Comparison of ENCODE assay signal across 21 cellular contexts in the genomic region with DNA sequence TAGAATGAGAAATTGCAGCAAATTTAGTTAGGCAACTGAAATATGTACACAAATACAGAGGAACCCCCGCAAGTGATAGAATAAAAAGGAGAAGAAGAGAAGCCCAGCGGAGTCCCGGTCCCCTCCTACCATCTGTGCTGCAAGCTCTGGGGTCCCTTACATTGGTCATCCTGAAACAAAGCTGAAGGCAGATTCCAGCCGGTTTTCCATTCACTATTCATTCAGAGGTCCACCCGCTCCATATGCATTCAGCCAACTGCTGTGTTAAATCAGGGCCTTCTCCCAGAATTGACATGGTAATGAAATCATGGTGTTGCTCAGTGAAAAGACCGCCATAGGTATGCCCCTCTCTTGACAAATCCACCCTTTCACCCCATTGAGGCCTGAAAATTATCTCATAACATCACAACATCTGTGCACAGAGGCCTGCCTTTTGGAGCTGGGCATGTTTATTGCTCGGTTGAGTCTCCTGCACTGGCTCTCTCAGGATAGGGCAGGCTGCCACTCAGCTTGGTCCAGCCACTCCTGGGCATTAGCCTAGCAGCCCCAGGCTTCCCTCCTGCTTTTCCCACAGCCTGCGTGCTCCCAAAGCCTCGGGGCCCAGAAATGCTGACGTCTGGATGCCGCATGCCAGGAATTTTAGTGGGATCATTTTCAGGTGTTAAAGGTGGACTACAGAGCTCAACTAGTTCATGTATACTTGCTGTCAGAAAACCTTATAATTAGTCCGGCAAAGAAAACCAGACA. TPM values are rescaled to one million over a fixed set of nuclear protein-coding genes. Genes with fewer than 3 reads are reported as not detected.
A peak's percentile ranks its signal among the peaks of the same experiment; 100 is the strongest.
DNase-seq lines count a peak whose midpoint lies in the region; ATAC-seq and TF ChIP-seq lines count a peak whose summit lies in the region.
"Had no signal": no experiment of that assay in that cellular context is flagged by ENCODE, and none has a peak within 500 bp of the region (broad histone marks: within the 10 kb centered on the region; RNA-seq: fewer than 3 reads in every experiment).

No MANE protein-coding gene starts in this region.

- H3K4me1 ChIP-seq in iPS-20b (ENCODE audit: insufficient read depth, low read length) (peaks cover 33% of the 10 kb centered on the region), neuronal stem cell (ENCODE audit: control insufficient read depth in 2 of 2, insufficient read depth in 1 of 2, low read depth in 1 of 2, low read length in 2 of 2) (peaks cover 30 to 34% of the 10 kb centered on the region in 2 donors)
- H3K4me1 ChIP-seq: testis had no signal

- no peak overlapping the region for H3K4ac ChIP-seq in neuronal stem cell (ENCODE audit: low read length)

- H2AK5ac ChIP-seq in neuronal stem cell (ENCODE audit: low read depth, low read length), result peak overlapping the region; percentile 50

- no peaks in the 10 kb centered on the region for H3K79me1 ChIP-seq in neuronal stem cell (ENCODE audit: low read depth, low read length)

- H3K9ac ChIP-seq in iPS-20b (ENCODE audit: low read depth, low read length) (peak overlapping the region; percentile 27; the same call in 1 of the 2 replicates), neuronal stem cell (ENCODE audit: low read depth, low read length, poor library complexity) (no peak overlapping the region)

- H2BK15ac ChIP-seq in neuronal stem cell (ENCODE audit: low read length), result no peak overlapping the region

- H3K36me3 ChIP-seq in iPS-20b (ENCODE audit: insufficient read depth, low read depth, low read length), result no peaks in the 10 kb centered on the region
- no peaks in the 10 kb centered on the region for H3K36me3 ChIP-seq in neuronal stem cell (replicated peaks in 1 of 2; ENCODE audit: control insufficient read depth in 2 of 2, insufficient read depth in 2 of 2, low read length in 2 of 2)
- H3K36me3 ChIP-seq: neutrophil had no signal

- WGBS in neuronal stem cell (ENCODE audit: extremely low coverage in 2 of 2, insufficient read length in 2 of 2, insufficient replicate concordance in 1 of 2), 2 donors, result no CpG with 5 or more reads among the region's 12 CpGs

- H3K27me3 ChIP-seq in iPS-20b (ENCODE audit: insufficient read depth, low read length) (peaks cover 22% of the 10 kb centered on the region), neuronal stem cell (ENCODE audit: control insufficient read depth in 3 of 3, insufficient read depth in 3 of 3, low read depth in 1 of 3, low read length in 3 of 3) (no peaks in the 10 kb centered on the region)
- H3K27me3 ChIP-seq: hepatocyte, neutrophil, testis had no signal

- H2BK120ac ChIP-seq in neuronal stem cell (ENCODE audit: low read depth, low read length), result peak overlapping the region; percentile 41

- H3K18ac ChIP-seq in neuronal stem cell (ENCODE audit: low read length), result peak overlapping the region; percentile 87

- no peak overlapping the region for H3K14ac ChIP-seq in neuronal stem cell (ENCODE audit: low read length)

- no peak overlapping the region for H4K91ac ChIP-seq in neuronal stem cell (ENCODE audit: low read depth, low read length, poor library complexity)

- peak overlapping the region; percentile 62 for H2AFZ ChIP-seq in neuronal stem cell (ENCODE audit: low read length)

- DNase-seq in ELF-1 (ENCODE audit: low read depth, low spot score) (peak; percentile 53), neuronal stem cell (ENCODE audit: low spot score) (peak; percentile 26), Kasumi-1 (lab: John Stamatoyannopoulos, UW) (no peak), glomerular visceral epithelial cell (ENCODE audit: extremely low spot score) (no peak)
- DNase-seq: activated CD8-positive, alpha-beta memory T cell treated with anti-CD3 and anti-CD28 coated beads, Interleukin-2, amount 50 U/mL, for 4 hours; foreskin fibroblast; NCI-H1092; NCI-H187 treated with DMSO at 0.1 percent for 48 hours; NCI-H748 treated with DMSO at 0.1 percent for 48 hours; stimulated activated CD4-positive, alpha-beta T cell treated with anti-CD3 and anti-CD28 coated beads, Interleukin-12 subunit alpha, Interleukin-12 subunit beta, amount 100 ng/mL, for 4 hours; stimulated activated CD4-positive, alpha-beta T cell treated with anti-CD3 and anti-CD28 coated beads, Interleukin-4, amount 100 ng/mL, for 4 hours; stimulated activated naive CD4-positive, alpha-beta T cell treated with Interleukin-2 at 50 U/mL for 16 hours; T1000; testis had no signal

- H4K8ac ChIP-seq in neuronal stem cell (ENCODE audit: low read depth, low read length), result no peak overlapping the region

- ATAC-seq in SK-N-SH treated with all-trans-retinoic acid at 6 μM for 48 hours (peak; percentile 53; the same call in 1 of the 3 replicates), HG02623 (IDR thresholded peaks at IDR 0.05; ENCODE audit: unreplicated experiment) (no peak), HG02642 (IDR thresholded peaks at IDR 0.05; ENCODE audit: poor library complexity, unreplicated experiment) (no peak)

- H3K9me3 ChIP-seq in iPS-20b (ENCODE audit: insufficient read depth, low read depth, low read length) (no peaks in the 10 kb centered on the region), neuronal stem cell (replicated peaks in 1 of 2; ENCODE audit: control insufficient read depth in 2 of 2, insufficient read depth in 1 of 2, low read depth in 1 of 2, low read length in 2 of 2) (peaks cover 4 to 6% of the 10 kb centered on the region in 2 donors)
- H3K9me3 ChIP-seq: neutrophil, testis had no signal

- H3K4me3 ChIP-seq in iPS-20b (ENCODE audit: low read length), result peak overlapping the region; percentile 38; the same call in 1 of the 2 replicates
- no peak overlapping the region for H3K4me3 ChIP-seq in neuronal stem cell (ENCODE audit: low read length in 2 of 2)
- H3K4me3 ChIP-seq: hepatocyte, testis had no signal

- no peak overlapping the region for H2BK5ac ChIP-seq in neuronal stem cell (ENCODE audit: low read length)

- H3K27ac ChIP-seq in iPS-20b (ENCODE audit: low read length), result peak overlapping the region; percentile 49
- peak overlapping the region; percentile 75 for H3K27ac ChIP-seq in neuronal stem cell (replicated peaks; ENCODE audit: low read length)
- H3K27ac ChIP-seq: hepatocyte, neutrophil, RWPE1, testis had no signal

- H2BK12ac ChIP-seq in neuronal stem cell (ENCODE audit: low read length), result peak overlapping the region; percentile 41

- no peak overlapping the region for H3K23ac ChIP-seq in neuronal stem cell (ENCODE audit: low read depth, low read length, poor library complexity)

- no peak overlapping the region for H3K4me2 ChIP-seq in neuronal stem cell (ENCODE audit: insufficient read depth, low read length, poor library complexity, severe bottlenecking)
- H3K4me2 ChIP-seq: hepatocyte had no signal

TF ChIP-seq in SK-N-SH treated with all-trans-retinoic acid at 6 μM for 48 hours, 23 proteins besides CTCF, POLR2A, EP300 and RAD21 (continues in another document):
- TF ChIP-seq, protein P1, sequence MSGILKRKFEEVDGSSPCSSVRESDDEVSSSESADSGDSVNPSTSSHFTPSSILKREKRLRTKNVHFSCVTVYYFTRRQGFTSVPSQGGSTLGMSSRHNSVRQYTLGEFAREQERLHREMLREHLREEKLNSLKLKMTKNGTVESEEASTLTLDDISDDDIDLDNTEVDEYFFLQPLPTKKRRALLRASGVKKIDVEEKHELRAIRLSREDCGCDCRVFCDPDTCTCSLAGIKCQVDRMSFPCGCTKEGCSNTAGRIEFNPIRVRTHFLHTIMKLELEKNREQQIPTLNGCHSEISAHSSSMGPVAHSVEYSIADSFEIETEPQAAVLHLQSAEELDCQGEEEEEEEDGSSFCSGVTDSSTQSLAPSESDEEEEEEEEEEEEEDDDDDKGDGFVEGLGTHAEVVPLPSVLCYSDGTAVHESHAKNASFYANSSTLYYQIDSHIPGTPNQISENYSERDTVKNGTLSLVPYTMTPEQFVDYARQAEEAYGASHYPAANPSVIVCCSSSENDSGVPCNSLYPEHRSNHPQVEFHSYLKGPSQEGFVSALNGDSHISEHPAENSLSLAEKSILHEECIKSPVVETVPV (CRISPR knock-in tag; IDR thresholded peaks at IDR 0.05), result no peak
- TF ChIP-seq CSDC2 (CRISPR knock-in tag; IDR thresholded peaks at IDR 0.05) (no peak), ZNF565 (CRISPR knock-in tag; conservative IDR thresholded peaks at IDR 0.05; ENCODE audit: low read depth) (no peak), ZFP30 (CRISPR knock-in tag; IDR thresholded peaks at IDR 0.05) (no peak), RARB (CRISPR knock-in tag; IDR thresholded peaks at IDR 0.05) (no peak), BACH2 (CRISPR knock-in tag; IDR thresholded peaks at IDR 0.05; ENCODE audit: borderline replicate concordance) (no peak)
- TF ChIP-seq, protein P2, sequence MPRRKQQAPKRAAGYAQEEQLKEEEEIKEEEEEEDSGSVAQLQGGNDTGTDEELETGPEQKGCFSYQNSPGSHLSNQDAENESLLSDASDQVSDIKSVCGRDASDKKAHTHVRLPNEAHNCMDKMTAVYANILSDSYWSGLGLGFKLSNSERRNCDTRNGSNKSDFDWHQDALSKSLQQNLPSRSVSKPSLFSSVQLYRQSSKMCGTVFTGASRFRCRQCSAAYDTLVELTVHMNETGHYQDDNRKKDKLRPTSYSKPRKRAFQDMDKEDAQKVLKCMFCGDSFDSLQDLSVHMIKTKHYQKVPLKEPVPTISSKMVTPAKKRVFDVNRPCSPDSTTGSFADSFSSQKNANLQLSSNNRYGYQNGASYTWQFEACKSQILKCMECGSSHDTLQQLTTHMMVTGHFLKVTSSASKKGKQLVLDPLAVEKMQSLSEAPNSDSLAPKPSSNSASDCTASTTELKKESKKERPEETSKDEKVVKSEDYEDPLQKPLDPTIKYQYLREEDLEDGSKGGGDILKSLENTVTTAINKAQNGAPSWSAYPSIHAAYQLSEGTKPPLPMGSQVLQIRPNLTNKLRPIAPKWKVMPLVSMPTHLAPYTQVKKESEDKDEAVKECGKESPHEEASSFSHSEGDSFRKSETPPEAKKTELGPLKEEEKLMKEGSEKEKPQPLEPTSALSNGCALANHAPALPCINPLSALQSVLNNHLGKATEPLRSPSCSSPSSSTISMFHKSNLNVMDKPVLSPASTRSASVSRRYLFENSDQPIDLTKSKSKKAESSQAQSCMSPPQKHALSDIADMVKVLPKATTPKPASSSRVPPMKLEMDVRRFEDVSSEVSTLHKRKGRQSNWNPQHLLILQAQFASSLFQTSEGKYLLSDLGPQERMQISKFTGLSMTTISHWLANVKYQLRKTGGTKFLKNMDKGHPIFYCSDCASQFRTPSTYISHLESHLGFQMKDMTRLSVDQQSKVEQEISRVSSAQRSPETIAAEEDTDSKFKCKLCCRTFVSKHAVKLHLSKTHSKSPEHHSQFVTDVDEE (CRISPR knock-in tag; IDR thresholded peaks at IDR 0.05), result no peak

RNA-seq across cellular contexts. Expression of a gene that starts 39.4 kb away (rescaled TPM):
- 252 TPM for polyA plus RNA-seq in neuronal stem cell (2013, experiment 1 of 2)
- polyA plus RNA-seq in neuronal stem cell (2013, experiment 2 of 2), result 263 TPM

Comparison
In these comparisons a context has a peak if more than half of its experiments do, and no peak if none do; other contexts are left out.
1. DNase-seq: peak in ELF-1 (single experiment) and neuronal stem cell (single experiment); none in Kasumi-1 (0 of 2) and glomerular visceral epithelial cell (single experiment).